ENCODE assay signal across 25 cellular contexts in the genomic region with DNA sequence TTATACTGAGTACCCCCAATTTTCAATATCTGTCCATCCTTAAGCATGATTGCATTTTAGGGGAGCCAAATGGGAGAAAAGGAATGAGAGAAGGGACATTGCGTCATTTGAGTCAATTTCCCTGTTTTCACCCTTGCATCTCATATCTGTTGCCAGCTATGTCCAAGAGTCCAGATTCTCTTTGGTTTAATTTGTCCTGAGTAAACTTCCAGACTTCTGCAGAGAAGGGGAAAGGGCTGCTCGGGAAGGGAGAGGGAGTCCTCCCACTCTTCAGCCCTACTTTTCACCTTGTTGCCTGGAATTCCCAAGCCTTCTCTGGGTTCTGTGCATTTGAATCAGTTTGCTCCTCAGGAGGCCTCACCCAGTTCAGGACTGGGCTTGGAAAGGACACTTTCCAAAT.
"Had no signal": no experiment of that assay in that cellular context is flagged by ENCODE, and none has a peak within 500 bp of the region (broad histone marks: within the 10 kb centered on the region; RNA-seq: fewer than 3 reads in every experiment).

No MANE protein-coding gene starts in this region.

- H3K9ac ChIP-seq: SK-N-SH had no signal

- H3K27me3 ChIP-seq: breast epithelium, Peyer's patch had no signal

- H3K9me3 Mint-ChIP-seq: activated T-cell treated with anti-CD3 and anti-CD28 coated beads, Interleukin-2, amount 50 U/mL, for 24 hours; activated T-helper 1 cell treated with anti-CD3 and anti-CD28 coated beads, Interleukin-12 subunit alpha, Interleukin-12 subunit beta, Interleukin-2, Interleukin-4 antibody, amounts not matched to agents 30 ng/mL and 10 ng/mL and 1 ng/mL, durations not matched to agents 14 hours and 24 hours and 36 hours had no signal

- H3K36me3 Mint-ChIP-seq: activated naive CD4-positive, alpha-beta T cell treated with anti-CD3 and anti-CD28 coated beads, Interleukin-2, amount 50 U/mL, for 24 hours had no signal

- H3K4me3 ChIP-seq: breast epithelium, Peyer's patch, SJCRH30 had no signal

- ATAC-seq: activated CD8-positive, alpha-beta T cell treated with anti-CD3 and anti-CD28 coated beads, Interleukin-2, amount 10 ng/mL, durations not matched to agents 7 days and 5 days had no signal

- H3K27ac Mint-ChIP-seq: activated CD8-positive, alpha-beta T cell treated with anti-CD3 and anti-CD28 coated beads, Interleukin-2, amount 10 ng/mL, durations not matched to agents 7 days and 5 days; activated naive CD4-positive, alpha-beta T cell treated with anti-CD3 and anti-CD28 coated beads, Interleukin-2, amount 50 U/mL, for 24 hours; activated T-cell treated with anti-CD3 and anti-CD28 coated beads, Interleukin-2, amount 50 U/mL, for 24 hours; activated T-helper 1 cell treated with anti-CD3 and anti-CD28 coated beads, Interleukin-12 subunit alpha, Interleukin-12 subunit beta, Interleukin-2, Interleukin-4 antibody, amounts not matched to agents 30 ng/mL and 10 ng/mL and 1 ng/mL, durations not matched to agents 14 hours and 24 hours and 36 hours had no signal

- DNase-seq: activated CD4-positive, alpha-beta T cell treated with anti-CD3 and anti-CD28 coated beads for 48 hours; activated CD4-positive, alpha-beta T cell treated with anti-CD3 and anti-CD28 coated beads, Interleukin-2, amount 50 U/mL, for 4 hours; activated CD4-positive, CD25-positive, alpha-beta regulatory T cell treated with anti-CD3 and anti-CD28 coated beads, Interleukin-2, amount 50 U/mL, for 72 hours; activated CD8-positive, alpha-beta T cell treated with anti-CD3 and anti-CD28 coated beads, Interleukin-2, amount 10 ng/mL, durations not matched to agents 7 days and 5 days; activated effector memory CD4-positive, alpha-beta T cell treated with Interleukin-2 at 50 U/mL for 16 hours; activated naive CD4-positive, alpha-beta T cell; activated T-cell treated with anti-CD3 and anti-CD28 coated beads, Interleukin-2, amount 50 U/mL, for 24 hours; aorta; caudate nucleus; KBM-7; NCI-H1048; NCI-H146; NCI-H1930; NCI-H2107; NCI-H510A treated with DMSO at 0.1 percent for 48 hours; NCI-H69; Peyer's patch; Right ventricle myocardium superior; SJCRH30; SK-N-SH; T-helper 1 cell had no signal

- H3K4me3 Mint-ChIP-seq: activated CD8-positive, alpha-beta T cell treated with anti-CD3 and anti-CD28 coated beads, Interleukin-2, amount 10 ng/mL, durations not matched to agents 7 days and 5 days; activated naive CD4-positive, alpha-beta T cell treated with anti-CD3 and anti-CD28 coated beads, Interleukin-2, amount 50 U/mL, for 24 hours; activated T-cell treated with anti-CD3 and anti-CD28 coated beads, Interleukin-2, amount 50 U/mL, for 24 hours; activated T-helper 1 cell treated with anti-CD3 and anti-CD28 coated beads, Interleukin-12 subunit alpha, Interleukin-12 subunit beta, Interleukin-2, Interleukin-4 antibody, amounts not matched to agents 30 ng/mL and 10 ng/mL and 1 ng/mL, durations not matched to agents 14 hours and 24 hours and 36 hours had no signal

- H3K4me1 ChIP-seq: breast epithelium, Peyer's patch had no signal

- H3K27ac ChIP-seq: breast epithelium, Peyer's patch, RWPE1, SJCRH30 had no signal

- H3K4me2 ChIP-seq: SK-N-SH had no signal

- H3K9me3 ChIP-seq: breast epithelium, Peyer's patch, SJCRH30, SK-N-SH had no signal

- H3K36me3 ChIP-seq: breast epithelium, Peyer's patch, SJCRH30 had no signal
